Comparison of ENCODE assay signal across 8 cellular contexts in the genomic region with DNA sequence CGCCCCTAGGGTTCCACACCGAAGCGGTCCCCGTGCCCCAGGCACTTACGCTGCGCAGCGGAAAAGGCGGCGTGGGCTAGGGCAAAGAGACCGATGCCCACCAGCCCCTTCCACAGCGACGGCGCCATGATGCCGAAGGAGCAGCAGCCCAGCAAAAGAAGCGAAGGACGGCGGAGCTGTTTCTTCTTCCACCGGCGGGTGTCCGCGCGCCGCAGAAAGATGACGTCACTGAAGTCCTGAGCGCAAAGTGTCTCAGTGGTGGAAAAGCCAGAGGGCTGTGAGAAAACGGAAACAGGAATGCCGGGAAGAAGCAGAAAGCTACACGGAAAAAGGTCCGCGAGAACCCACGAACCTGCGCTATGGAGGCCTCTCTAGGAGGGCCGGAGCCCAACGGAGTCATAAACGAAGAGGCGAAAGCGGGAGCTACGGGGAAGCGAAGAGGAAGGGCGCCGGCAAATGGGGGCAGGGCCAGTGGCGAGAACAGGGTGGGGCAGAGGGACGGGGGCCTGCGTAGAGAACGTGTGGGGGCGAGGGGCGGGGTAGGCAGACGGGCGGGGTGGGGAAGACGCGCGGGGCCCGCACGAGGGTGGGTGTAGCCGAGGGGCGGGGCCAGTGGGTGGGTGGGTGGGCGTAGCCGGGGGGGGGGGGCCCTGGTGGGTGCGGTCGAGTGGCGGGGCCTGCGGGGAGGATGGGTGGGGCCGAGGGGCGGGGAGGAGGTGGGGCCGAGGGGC.
A peak's percentile ranks its signal among the peaks of the same experiment; 100 is the strongest.
DNase-seq lines count a peak whose midpoint lies in the region; TF ChIP-seq lines count a peak whose summit lies in the region.

TSS of gene MMGT1 (minus strand) at position 441 of the 731 bp plus-strand sequence. CDS start at position 128, 313 bp downstream.

- TF ChIP-seq POLR2A in NB4 (IDR thresholded peaks at IDR 0.05; ENCODE audit: extremely low read depth, insufficient read length) = peak; percentile 45

- TF ChIP-seq CTCF in HFF-Myc (IDR thresholded peaks at IDR 0.05; ENCODE audit: low read depth, low read length, missing control alignments) = no peak
- no peak for TF ChIP-seq CTCF in NB4 (IDR thresholded peaks at IDR 0.05; ENCODE audit: low read depth, low read length)

- no peaks in the 10 kb centered on the region for H3K9me3 ChIP-seq in SK-N-MC (ENCODE audit: low read depth, low read length)

- peak within 1 kb of the TSS; percentile 78 for H3K4me3 ChIP-seq in HFF-Myc (replicated peaks; ENCODE audit: low read depth, low read length)
- peak within 1 kb of the TSS; percentile 95 for H3K4me3 ChIP-seq in NB4 (ENCODE audit: low read depth, low read length)
- peak within 1 kb of the TSS; percentile 89 for H3K4me3 ChIP-seq in SK-N-MC

- peak; percentile 30 for DNase-seq in GF-D8 (lab: John Stamatoyannopoulos, UW)
- peak; percentile 61 for DNase-seq in HFF-Myc (ENCODE audit: extremely low read depth, low read depth)
- DNase-seq in NB4 (ENCODE audit: low read depth) = peak; percentile 88
- DNase-seq in SK-N-MC (ENCODE audit: low read depth, low spot score) = peak; percentile 57
- peak; percentile 89 for DNase-seq in activated naive CD4-positive, alpha-beta T cell treated with anti-CD3 and anti-CD28 coated beads, Interleukin-2, amount 10 ng/mL, durations not matched to agents 7 days and 5 days
- DNase-seq in germinal center (ENCODE audit: low spot score) = peak; percentile 91
- peak; percentile 31 for DNase-seq in non-pigmented ciliary epithelial cell (ENCODE audit: low read depth)
- DNase-seq in substantia nigra (lab: John Stamatoyannopoulos, UW) = peak; percentile 29 to 92 (median 79)

- peak within 1 kb of the TSS; percentile 87 for H3K4me3 Mint-ChIP-seq in activated naive CD4-positive, alpha-beta T cell treated with anti-CD3 and anti-CD28 coated beads, Interleukin-2, amount 10 ng/mL, durations not matched to agents 7 days and 5 days

- H3K9me3 Mint-ChIP-seq in activated naive CD4-positive, alpha-beta T cell treated with anti-CD3 and anti-CD28 coated beads, Interleukin-2, amount 10 ng/mL, durations not matched to agents 7 days and 5 days = no peaks in the 10 kb centered on the region

- H3K27me3 Mint-ChIP-seq in activated naive CD4-positive, alpha-beta T cell treated with anti-CD3 and anti-CD28 coated beads, Interleukin-2, amount 10 ng/mL, durations not matched to agents 7 days and 5 days = peaks cover 4% of the 10 kb centered on the region

- CTCF ChIA-PET in activated naive CD4-positive, alpha-beta T cell treated with anti-CD3 and anti-CD28 coated beads, Interleukin-2, amount 10 ng/mL, durations not matched to agents 7 days and 5 days (lab: Charles Lee) = interaction anchor here (1.6 kb wide), 1 partner anchor 9 kb away, joined by 3 read pairs; no protein-coding TSS in a partner anchor

- H3K36me3 ChIP-seq in SK-N-MC (ENCODE audit: insufficient read depth, low read length) = no peaks in the 10 kb centered on the region

- H3K36me3 Mint-ChIP-seq in activated naive CD4-positive, alpha-beta T cell treated with anti-CD3 and anti-CD28 coated beads, Interleukin-2, amount 10 ng/mL, durations not matched to agents 7 days and 5 days = peaks cover 1% of the 10 kb centered on the region

- H3K9ac ChIP-seq in SK-N-MC (ENCODE audit: insufficient read length) = peak within 1 kb of the TSS; percentile 91

- peaks cover 31% of the 10 kb centered on the region for H3K4me1 Mint-ChIP-seq in activated naive CD4-positive, alpha-beta T cell treated with anti-CD3 and anti-CD28 coated beads, Interleukin-2, amount 10 ng/mL, durations not matched to agents 7 days and 5 days

- H3K27ac Mint-ChIP-seq in activated naive CD4-positive, alpha-beta T cell treated with anti-CD3 and anti-CD28 coated beads, Interleukin-2, amount 10 ng/mL, durations not matched to agents 7 days and 5 days = peak within 1 kb of the TSS; percentile 98

- peak within 1 kb of the TSS; percentile 94 for H3K27ac ChIP-seq in SK-N-MC
- H3K27ac ChIP-seq in substantia nigra (ENCODE audit: low read depth, low read length, poor library complexity, severe bottlenecking) = peak within 1 kb of the TSS; percentile 88

Comparison
In these comparisons a context has a peak if more than half of its experiments do, and no peak if none do; other contexts are left out.
1. Peak in every context shown above with its lines: DNase-seq, H3K4me3 ChIP-seq and H3K27ac ChIP-seq.
2. DNase-seq: peak in every context shown above with its lines; median percentile 91 in germinal center; 89 in activated naive CD4-positive, alpha-beta T cell treated with anti-CD3 and anti-CD28 coated beads, Interleukin-2, amount 10 ng/mL, durations not matched to agents 7 days and 5 days; 88 in NB4; 79 in substantia nigra; 61 in HFF-Myc; 57 in SK-N-MC; 31 in non-pigmented ciliary epithelial cell; 30 in GF-D8.